3 cellular contexts compared by ENCODE assay signal in the genomic region with DNA sequence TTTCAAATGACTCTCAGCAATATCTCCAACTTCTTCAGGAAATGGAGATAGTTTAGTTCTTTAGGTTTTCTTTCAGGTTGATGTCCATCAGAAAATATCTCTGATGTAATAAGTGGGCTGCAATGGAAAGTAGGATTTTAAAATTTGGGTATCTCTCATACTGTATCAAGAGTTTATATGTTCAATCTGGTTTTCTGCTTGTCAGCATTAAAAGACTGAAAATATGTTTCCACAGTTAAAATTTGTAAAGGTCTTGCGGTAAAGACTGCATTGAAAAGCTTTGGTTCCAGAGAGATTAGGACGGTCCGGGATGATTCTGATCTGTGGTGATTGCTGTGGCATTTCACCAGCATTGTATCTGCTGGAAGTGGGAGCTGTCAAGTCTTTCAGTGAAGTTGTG.
TF ChIP-seq lines count a peak whose summit lies in the region.

No MANE protein-coding gene starts in this region.

TF ChIP-seq in A549, 52 proteins besides CTCF, POLR2A, EP300 and RAD21:
- TF ChIP-seq HOXB13 (CRISPR knock-in tag; IDR thresholded peaks at IDR 0.05; ENCODE audit: low read depth) (no peak), MAFK (IDR thresholded peaks at IDR 0.05; ENCODE audit: partially characterized antibody) (peak; percentile 68), CBX8 (IDR thresholded peaks at IDR 0.05) (no peak)

TF ChIP-seq in IMR-90, 13 proteins besides CTCF, POLR2A, EP300 and RAD21:
- peak; percentile 56; the same call in 1 of the 2 replicates for TF ChIP-seq MAFK (IDR thresholded peaks at IDR 0.05; ENCODE audit: low read depth, low read length)
- no peak for TF ChIP-seq MXI1 (IDR thresholded peaks at IDR 0.05; ENCODE audit: borderline replicate concordance, low read depth, low read length)
- TF ChIP-seq FOS (IDR thresholded peaks at IDR 0.05; ENCODE audit: low read depth, low read length), result no peak
- TF ChIP-seq MAZ (IDR thresholded peaks at IDR 0.05; ENCODE audit: borderline replicate concordance, low read depth, low read length), result no peak
- TF ChIP-seq, protein P1, sequence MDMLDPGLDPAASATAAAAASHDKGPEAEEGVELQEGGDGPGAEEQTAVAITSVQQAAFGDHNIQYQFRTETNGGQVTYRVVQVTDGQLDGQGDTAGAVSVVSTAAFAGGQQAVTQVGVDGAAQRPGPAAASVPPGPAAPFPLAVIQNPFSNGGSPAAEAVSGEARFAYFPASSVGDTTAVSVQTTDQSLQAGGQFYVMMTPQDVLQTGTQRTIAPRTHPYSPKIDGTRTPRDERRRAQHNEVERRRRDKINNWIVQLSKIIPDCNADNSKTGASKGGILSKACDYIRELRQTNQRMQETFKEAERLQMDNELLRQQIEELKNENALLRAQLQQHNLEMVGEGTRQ (IDR thresholded peaks at IDR 0.05; ENCODE audit: low read depth, low read length), result no peak
- no peak for TF ChIP-seq RCOR1 (IDR thresholded peaks at IDR 0.05; ENCODE audit: insufficient replicate concordance, low read length)
- TF ChIP-seq CHD1 (IDR thresholded peaks at IDR 0.05; ENCODE audit: low read depth, low read length), result no peak
- no peak for TF ChIP-seq RFX5 (IDR thresholded peaks at IDR 0.05; ENCODE audit: low read depth, low read length)
- no peak for TF ChIP-seq SMC3 (IDR thresholded peaks at IDR 0.05; ENCODE audit: low read depth, low read length)

TF ChIP-seq in K562, 482 proteins besides CTCF, POLR2A, EP300 and RAD21:
- peak; percentile 42; the same call in 1 of the 2 replicates for TF ChIP-seq C11orf30 (IDR thresholded peaks at IDR 0.05; ENCODE audit: low read depth)
- peak; percentile 63 for TF ChIP-seq ZNF316 (IDR thresholded peaks at IDR 0.05)
- peak; percentile 41; the same call in 1 of the 2 replicates for TF ChIP-seq MAFG (tag; conservative IDR thresholded peaks at IDR 0.05)
- no peak for TF ChIP-seq MCM7 (IDR thresholded peaks at IDR 0.05)
